ENCODE assay signal across 8 cellular contexts in the genomic region with DNA sequence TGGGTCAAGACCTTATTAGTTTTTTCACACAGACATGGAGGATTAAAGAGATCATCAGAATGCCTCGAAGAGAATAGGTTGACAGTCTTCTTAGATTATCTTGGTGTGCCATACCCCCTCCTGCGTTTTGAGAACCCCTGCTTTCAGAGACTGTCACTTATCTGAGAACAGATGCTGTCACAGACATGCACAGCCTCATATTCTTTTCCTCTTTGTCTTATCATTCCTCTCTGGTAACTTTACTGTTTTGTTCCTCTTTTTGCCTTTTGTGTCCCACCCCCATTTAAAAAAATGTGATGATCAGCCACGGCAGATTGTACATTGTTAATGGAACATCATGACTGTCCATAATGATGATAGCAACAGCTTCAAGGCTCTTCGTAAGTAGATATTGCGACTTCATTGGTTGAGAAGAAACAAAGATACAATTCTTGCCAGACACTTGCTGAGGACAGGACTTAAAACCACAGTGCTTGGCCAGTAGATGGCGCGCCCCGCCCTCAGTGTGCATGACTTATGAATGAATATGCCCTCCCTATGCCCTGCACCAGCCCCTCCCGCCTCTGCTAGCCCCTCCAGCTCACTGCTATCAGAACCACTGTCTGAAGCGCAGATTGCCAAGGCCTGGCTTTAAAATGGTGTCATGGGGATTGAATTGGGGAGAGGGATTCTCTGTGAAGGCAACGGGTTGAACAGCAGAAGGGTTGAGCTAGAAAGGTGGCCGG. TPM values are rescaled to one million over a fixed set of nuclear protein-coding genes. Genes with fewer than 3 reads are reported as not detected.
DNase-seq lines count a peak whose midpoint lies in the region; ATAC-seq and TF ChIP-seq lines count a peak whose summit lies in the region.

No MANE protein-coding gene starts in this region.

- intact Hi-C loops in activated CD4-positive, alpha-beta T cell treated with anti-CD3 and anti-CD28 coated beads, Interleukin-2, amount 10 ng/mL, durations not matched to agents 24 days and 14 days (cut with micrococcal nuclease), result loop anchor here (1.0 to 5.0 kb wide), 3 partner anchors 58 to 315 kb away; no protein-coding TSS in a partner anchor
- intact Hi-C loops in right lobe of liver (cut with DNase I), result loop anchor here (5.0 to 10.0 kb wide), 3 partner anchors 98 to 320 kb away; no protein-coding TSS in a partner anchor

- ATAC-seq in HG03460 (IDR thresholded peaks at IDR 0.05; ENCODE audit: unreplicated experiment), result peak; percentile 36
- peak; percentile 31 to 56 (median 46) for ATAC-seq in right lobe of liver
- ATAC-seq in HG03457 (IDR thresholded peaks at IDR 0.05; ENCODE audit: unreplicated experiment), result no peak

- H3K27me3 ChIP-seq in GM06990 (replicated peaks; ENCODE audit: control insufficient read depth, insufficient read depth, low read length) (no peaks in the 10 kb centered on the region), right lobe of liver (no peaks in the 10 kb centered on the region)

- H3K9me3 Mint-ChIP-seq in activated CD4-positive, alpha-beta T cell treated with anti-CD3 and anti-CD28 coated beads, Interleukin-2, amount 10 ng/mL, durations not matched to agents 24 days and 14 days, result no peaks in the 10 kb centered on the region

- TF ChIP-seq CTCF in GM06990 (IDR thresholded peaks at IDR 0.05; ENCODE audit: insufficient read depth, low read length, poor library complexity, severe bottlenecking) (peak; percentile 85), choroid plexus epithelial cell (conservative IDR thresholded peaks at IDR 0.05; ENCODE audit: low read depth, low read length) (peak; percentile 90), right lobe of liver (IDR thresholded peaks at IDR 0.05) (peak; percentile 70 to 89 (median 89))

- H3K27me3 Mint-ChIP-seq in activated CD4-positive, alpha-beta T cell treated with anti-CD3 and anti-CD28 coated beads, Interleukin-2, amount 10 ng/mL, durations not matched to agents 24 days and 14 days, result no peaks in the 10 kb centered on the region

- peaks cover 26% of the 10 kb centered on the region for H3K4me1 Mint-ChIP-seq in activated CD4-positive, alpha-beta T cell treated with anti-CD3 and anti-CD28 coated beads, Interleukin-2, amount 10 ng/mL, durations not matched to agents 24 days and 14 days

- H3K36me3 Mint-ChIP-seq in activated CD4-positive, alpha-beta T cell treated with anti-CD3 and anti-CD28 coated beads, Interleukin-2, amount 10 ng/mL, durations not matched to agents 24 days and 14 days (ENCODE audit: low read depth), result peaks cover 6% of the 10 kb centered on the region

- 10% methylated on average over 12 of the region's 12 CpGs for WGBS in right lobe of liver (ENCODE audit: insufficient coverage, low coverage, low lambda C conversion rate, missing lambda C conversion rate)

- H3K4me1 ChIP-seq in right lobe of liver, result peaks cover 0 to 6% (median 3%) of the 10 kb centered on the region in 4 donors

- H3K4me3 ChIP-seq in GM06990 (replicated peaks; ENCODE audit: low read depth, low read length) (no peak overlapping the region), choroid plexus epithelial cell (ENCODE audit: low read depth, low read length) (no peak overlapping the region), right lobe of liver (no peak overlapping the region)

- TF ChIP-seq POLR2A in right lobe of liver (IDR thresholded peaks at IDR 0.05), result no peak

- no peaks in the 10 kb centered on the region for H3K36me3 ChIP-seq in GM06990 (ENCODE audit: control insufficient read depth, insufficient read depth, low read length)
- H3K36me3 ChIP-seq in right lobe of liver, result no peaks in the 10 kb centered on the region

- peak overlapping the region; percentile 58 for H3K4me3 Mint-ChIP-seq in activated CD4-positive, alpha-beta T cell treated with anti-CD3 and anti-CD28 coated beads, Interleukin-2, amount 10 ng/mL, durations not matched to agents 24 days and 14 days

- DNase-seq in GM06990 (ENCODE audit: extremely low read depth, insufficient read length) (peak; percentile 63), NCI-H748 treated with DMSO at 0.1 percent for 48 hours (lab: John Stamatoyannopoulos, UW) (peak; percentile 59), choroid plexus epithelial cell (ENCODE audit: low read depth) (peak; percentile 92), right lobe of liver (peak; percentile 85 to 89 (median 88))
- DNase-seq in activated CD4-positive, alpha-beta T cell treated with anti-CD3 and anti-CD28 coated beads, Interleukin-2, amount 10 ng/mL, durations not matched to agents 24 days and 14 days, result peak; percentile 95
- DNase-seq in stimulated activated CD4-positive, alpha-beta T cell treated with anti-CD3 and anti-CD28 coated beads, TNF-alpha, amount 100 ng/mL, for 24 hours (ENCODE audit: low read depth in 3 of 3), result peak; percentile 74 to 87 (median 81)

- no peak overlapping the region for H3K27ac ChIP-seq in right lobe of liver

- H3K27ac Mint-ChIP-seq in activated CD4-positive, alpha-beta T cell treated with anti-CD3 and anti-CD28 coated beads, Interleukin-2, amount 10 ng/mL, durations not matched to agents 24 days and 14 days, result peak overlapping the region; percentile 52

- H3K9me3 ChIP-seq in right lobe of liver, result no peaks in the 10 kb centered on the region

RNA-seq across cellular contexts. Expression of gene PITPNC1, which starts 2.6 kb away (rescaled TPM):
- total RNA-seq in activated CD4-positive, alpha-beta T cell treated with anti-CD3 and anti-CD28 coated beads, Interleukin-2, amount 10 ng/mL, durations not matched to agents 24 days and 14 days, result 18.7 and 22.3 TPM in 2 replicates
- total RNA-seq in right lobe of liver, result 10 to 100 TPM in 2 of 6 experiments, 1 to 10 TPM in 4; 4.7 to 13.0 (median 7.4) TPM

RNA-seq across cellular contexts. Expression of gene PSMD12, which starts 8.1 kb away (rescaled TPM):
- total RNA-seq in activated CD4-positive, alpha-beta T cell treated with anti-CD3 and anti-CD28 coated beads, Interleukin-2, amount 10 ng/mL, durations not matched to agents 24 days and 14 days, result 92.3 and 93.6 TPM in 2 replicates
- 10 to 100 TPM; 27.3 to 40.1 (median 31.1) TPM for total RNA-seq in right lobe of liver
